In the genomic region with DNA sequence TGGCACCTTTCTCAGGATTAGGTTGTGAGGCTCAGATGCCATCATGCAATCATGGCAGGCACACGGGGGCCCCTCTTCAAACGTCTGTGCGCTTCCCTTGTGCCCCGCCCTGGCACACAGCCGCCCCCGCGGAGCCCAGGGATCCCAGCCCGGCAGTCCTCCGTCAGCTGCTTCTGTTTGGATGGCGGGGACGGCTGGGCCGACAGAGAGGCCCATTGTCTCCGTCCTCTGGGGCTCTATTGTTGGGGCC, we compare ENCODE assay signal across 8 cellular contexts. TPM values are rescaled to one million over a fixed set of nuclear protein-coding genes. Genes with fewer than 3 reads are reported as not detected.
DNase-seq lines count a peak whose midpoint lies in the region; TF ChIP-seq lines count a peak whose summit lies in the region.

No MANE protein-coding gene starts in this region.

- no peak for TF ChIP-seq CTCF in liver (IDR thresholded peaks at IDR 0.05; ENCODE audit: low read depth, low read length, missing input control)

- peak; percentile 26 for DNase-seq in activated T-cell treated with anti-CD3 and anti-CD28 coated beads for 24 hours (ENCODE audit: low read depth)
- DNase-seq in activated T-cell treated with anti-CD3 and anti-CD28 coated beads, Interleukin-2, amount 50 U/mL, for 48 hours = no peak
- no peak for DNase-seq in SJSA1 (ENCODE audit: low read depth in 1 of 2, low spot score in 2 of 2)
- DNase-seq in cerebellum (ENCODE audit: low spot score) = peak; percentile 75
- peak; percentile 42 for DNase-seq in stimulated activated CD4-positive, alpha-beta T cell treated with anti-CD3 and anti-CD28 coated beads, Interleukin-4, amount 100 ng/mL, for 24 hours
- no peak for DNase-seq in NK-92 treated with Interleukin-12 subunit alpha and Interleukin-12 subunit beta, amount 100 ng/mL, for 24 hours (lab: John Stamatoyannopoulos, UW)
- no peak for DNase-seq in DMS153 treated with DMSO at 0.1 percent for 48 hours (lab: John Stamatoyannopoulos, UW; ENCODE audit: unreplicated experiment)

- peak overlapping the region; percentile 80 to 89 for H3K9ac ChIP-seq in liver (ENCODE audit: low read depth in 1 of 2, low read length in 2 of 2)

- peak overlapping the region; percentile 51 for H3K27ac ChIP-seq in SJSA1
- H3K27ac ChIP-seq in liver (ENCODE audit: low read depth in 1 of 2, low read length in 2 of 2) = peak overlapping the region; percentile 45 to 81

- H3K9me3 ChIP-seq in SJSA1 (replicated peaks) (no peaks in the 10 kb centered on the region), liver (ENCODE audit: control insufficient read depth in 4 of 4, low read length in 3 of 4) (no peaks in the 10 kb centered on the region)

- H3K36me3 ChIP-seq in SJSA1 (peaks cover 6% of the 10 kb centered on the region; the same call in 1 of the 2 replicates), liver (ENCODE audit: control insufficient read depth in 4 of 4, insufficient read depth in 3 of 4, low read depth in 1 of 4, low read length in 3 of 4) (no peaks in the 10 kb centered on the region)

- no peak for TF ChIP-seq RAD21 in liver (IDR thresholded peaks at IDR 0.05)

- H3K4me3 ChIP-seq in SJSA1 (peak overlapping the region; percentile 60), liver (ENCODE audit: low read depth in 1 of 3, low read length in 3 of 3) (peak overlapping the region; percentile 77 to 88 (median 83))

- 25% methylated on average over 13 of the region's 13 CpGs for WGBS in liver

- H3K4me1 ChIP-seq in SJSA1 (replicated peaks) (peaks cover 14% of the 10 kb centered on the region), liver (ENCODE audit: control insufficient read depth in 4 of 4, insufficient read depth in 4 of 4, low read length in 3 of 4) (peaks cover under 1 to 9% (median 6%) of the 10 kb centered on the region in 4 donors)

- H3K27me3 ChIP-seq in SJSA1 (replicated peaks) (no peaks in the 10 kb centered on the region), liver (ENCODE audit: control insufficient read depth in 4 of 4, insufficient read depth in 4 of 4, low read length in 3 of 4) (no peaks in the 10 kb centered on the region)

TF ChIP-seq in liver, 16 proteins besides CTCF, POLR2A, EP300 and RAD21:
- TF ChIP-seq RXRA (IDR thresholded peaks at IDR 0.05) (no peak), HNF4A (conservative IDR thresholded peaks at IDR 0.05) (no peak), FOXA2 (IDR thresholded peaks at IDR 0.05) (no peak), EGR1 (IDR thresholded peaks at IDR 0.05; ENCODE audit: low read depth in 2 of 2) (no peak), SP1 (IDR thresholded peaks at IDR 0.05) (no peak), GABPA (IDR thresholded peaks at IDR 0.05 in 1 of 2, conservative IDR thresholded peaks at IDR 0.05 in 1 of 2) (no peak), HNF4G (IDR thresholded peaks at IDR 0.05) (no peak), JUND (IDR thresholded peaks at IDR 0.05) (no peak), YY1 (IDR thresholded peaks at IDR 0.05) (no peak), NR2F2 (IDR thresholded peaks at IDR 0.05) (no peak), TAF1 (conservative IDR thresholded peaks at IDR 0.05) (no peak), FOXA1 (IDR thresholded peaks at IDR 0.05) (no peak)
- TF ChIP-seq, protein P1, sequence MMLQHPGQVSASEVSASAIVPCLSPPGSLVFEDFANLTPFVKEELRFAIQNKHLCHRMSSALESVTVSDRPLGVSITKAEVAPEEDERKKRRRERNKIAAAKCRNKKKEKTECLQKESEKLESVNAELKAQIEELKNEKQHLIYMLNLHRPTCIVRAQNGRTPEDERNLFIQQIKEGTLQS (IDR thresholded peaks at IDR 0.05) = no peak
- TF ChIP-seq, protein P2, sequence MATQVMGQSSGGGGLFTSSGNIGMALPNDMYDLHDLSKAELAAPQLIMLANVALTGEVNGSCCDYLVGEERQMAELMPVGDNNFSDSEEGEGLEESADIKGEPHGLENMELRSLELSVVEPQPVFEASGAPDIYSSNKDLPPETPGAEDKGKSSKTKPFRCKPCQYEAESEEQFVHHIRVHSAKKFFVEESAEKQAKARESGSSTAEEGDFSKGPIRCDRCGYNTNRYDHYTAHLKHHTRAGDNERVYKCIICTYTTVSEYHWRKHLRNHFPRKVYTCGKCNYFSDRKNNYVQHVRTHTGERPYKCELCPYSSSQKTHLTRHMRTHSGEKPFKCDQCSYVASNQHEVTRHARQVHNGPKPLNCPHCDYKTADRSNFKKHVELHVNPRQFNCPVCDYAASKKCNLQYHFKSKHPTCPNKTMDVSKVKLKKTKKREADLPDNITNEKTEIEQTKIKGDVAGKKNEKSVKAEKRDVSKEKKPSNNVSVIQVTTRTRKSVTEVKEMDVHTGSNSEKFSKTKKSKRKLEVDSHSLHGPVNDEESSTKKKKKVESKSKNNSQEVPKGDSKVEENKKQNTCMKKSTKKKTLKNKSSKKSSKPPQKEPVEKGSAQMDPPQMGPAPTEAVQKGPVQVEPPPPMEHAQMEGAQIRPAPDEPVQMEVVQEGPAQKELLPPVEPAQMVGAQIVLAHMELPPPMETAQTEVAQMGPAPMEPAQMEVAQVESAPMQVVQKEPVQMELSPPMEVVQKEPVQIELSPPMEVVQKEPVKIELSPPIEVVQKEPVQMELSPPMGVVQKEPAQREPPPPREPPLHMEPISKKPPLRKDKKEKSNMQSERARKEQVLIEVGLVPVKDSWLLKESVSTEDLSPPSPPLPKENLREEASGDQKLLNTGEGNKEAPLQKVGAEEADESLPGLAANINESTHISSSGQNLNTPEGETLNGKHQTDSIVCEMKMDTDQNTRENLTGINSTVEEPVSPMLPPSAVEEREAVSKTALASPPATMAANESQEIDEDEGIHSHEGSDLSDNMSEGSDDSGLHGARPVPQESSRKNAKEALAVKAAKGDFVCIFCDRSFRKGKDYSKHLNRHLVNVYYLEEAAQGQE (IDR thresholded peaks at IDR 0.05) = no peak
- TF ChIP-seq, protein P3, sequence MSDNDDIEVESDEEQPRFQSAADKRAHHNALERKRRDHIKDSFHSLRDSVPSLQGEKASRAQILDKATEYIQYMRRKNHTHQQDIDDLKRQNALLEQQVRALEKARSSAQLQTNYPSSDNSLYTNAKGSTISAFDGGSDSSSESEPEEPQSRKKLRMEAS (IDR thresholded peaks at IDR 0.05) = no peak
- TF ChIP-seq, protein P4, sequence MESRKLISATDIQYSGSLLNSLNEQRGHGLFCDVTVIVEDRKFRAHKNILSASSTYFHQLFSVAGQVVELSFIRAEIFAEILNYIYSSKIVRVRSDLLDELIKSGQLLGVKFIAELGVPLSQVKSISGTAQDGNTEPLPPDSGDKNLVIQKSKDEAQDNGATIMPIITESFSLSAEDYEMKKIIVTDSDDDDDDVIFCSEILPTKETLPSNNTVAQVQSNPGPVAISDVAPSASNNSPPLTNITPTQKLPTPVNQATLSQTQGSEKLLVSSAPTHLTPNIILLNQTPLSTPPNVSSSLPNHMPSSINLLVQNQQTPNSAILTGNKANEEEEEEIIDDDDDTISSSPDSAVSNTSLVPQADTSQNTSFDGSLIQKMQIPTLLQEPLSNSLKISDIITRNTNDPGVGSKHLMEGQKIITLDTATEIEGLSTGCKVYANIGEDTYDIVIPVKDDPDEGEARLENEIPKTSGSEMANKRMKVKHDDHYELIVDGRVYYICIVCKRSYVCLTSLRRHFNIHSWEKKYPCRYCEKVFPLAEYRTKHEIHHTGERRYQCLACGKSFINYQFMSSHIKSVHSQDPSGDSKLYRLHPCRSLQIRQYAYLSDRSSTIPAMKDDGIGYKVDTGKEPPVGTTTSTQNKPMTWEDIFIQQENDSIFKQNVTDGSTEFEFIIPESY (IDR thresholded peaks at IDR 0.05) = no peak

RNA-seq across cellular contexts. Expression of a gene that starts 0.8 kb away (rescaled TPM):
- 4.8 and 8.1 TPM in 2 replicates for total RNA-seq in SJSA1 (2014; rRNA removed; shearing (Covaris generic))
- total RNA-seq in cerebellum (7.6 TPM), liver (1 to 10 TPM; 3.8 to 9.0 TPM)
- 1 to 10 TPM; 2.5 TPM for polyA plus RNA-seq in liver

RNA-seq across cellular contexts. Expression of a gene that starts 59.1 kb away (rescaled TPM):
- total RNA-seq in SJSA1 (2014; rRNA removed; shearing (Covaris generic)) = 0.05 TPM in 1 of 2 replicates, not detected in the other
- 13.8 TPM for total RNA-seq in cerebellum
- 10 to 100 TPM; 35.8 to 38.6 TPM for total RNA-seq in liver
- polyA plus RNA-seq in liver = 1 to 10 TPM; 9.9 to 10.0 TPM

Comparison
In these comparisons a context has a peak if more than half of its experiments do, and no peak if none do; other contexts are left out.
1. DNase-seq: peak in activated T-cell treated with anti-CD3 and anti-CD28 coated beads for 24 hours (single experiment), cerebellum (single experiment) and stimulated activated CD4-positive, alpha-beta T cell treated with anti-CD3 and anti-CD28 coated beads, Interleukin-4, amount 100 ng/mL, for 24 hours (single experiment); none in activated T-cell treated with anti-CD3 and anti-CD28 coated beads, Interleukin-2, amount 50 U/mL, for 48 hours (0 of 2), SJSA1 (0 of 2), NK-92 treated with Interleukin-12 subunit alpha and Interleukin-12 subunit beta, amount 100 ng/mL, for 24 hours (single experiment) and DMS153 treated with DMSO at 0.1 percent for 48 hours (single experiment).
2. RNA of a gene that starts 59.1 kb away (total RNA-seq): 35.8 to 38.6 TPM in liver and 13.8 TPM in cerebellum (single experiment); 0.05 TPM in SJSA1; every median in the first group is over 10 times any median in the second.